In the genomic region with DNA sequence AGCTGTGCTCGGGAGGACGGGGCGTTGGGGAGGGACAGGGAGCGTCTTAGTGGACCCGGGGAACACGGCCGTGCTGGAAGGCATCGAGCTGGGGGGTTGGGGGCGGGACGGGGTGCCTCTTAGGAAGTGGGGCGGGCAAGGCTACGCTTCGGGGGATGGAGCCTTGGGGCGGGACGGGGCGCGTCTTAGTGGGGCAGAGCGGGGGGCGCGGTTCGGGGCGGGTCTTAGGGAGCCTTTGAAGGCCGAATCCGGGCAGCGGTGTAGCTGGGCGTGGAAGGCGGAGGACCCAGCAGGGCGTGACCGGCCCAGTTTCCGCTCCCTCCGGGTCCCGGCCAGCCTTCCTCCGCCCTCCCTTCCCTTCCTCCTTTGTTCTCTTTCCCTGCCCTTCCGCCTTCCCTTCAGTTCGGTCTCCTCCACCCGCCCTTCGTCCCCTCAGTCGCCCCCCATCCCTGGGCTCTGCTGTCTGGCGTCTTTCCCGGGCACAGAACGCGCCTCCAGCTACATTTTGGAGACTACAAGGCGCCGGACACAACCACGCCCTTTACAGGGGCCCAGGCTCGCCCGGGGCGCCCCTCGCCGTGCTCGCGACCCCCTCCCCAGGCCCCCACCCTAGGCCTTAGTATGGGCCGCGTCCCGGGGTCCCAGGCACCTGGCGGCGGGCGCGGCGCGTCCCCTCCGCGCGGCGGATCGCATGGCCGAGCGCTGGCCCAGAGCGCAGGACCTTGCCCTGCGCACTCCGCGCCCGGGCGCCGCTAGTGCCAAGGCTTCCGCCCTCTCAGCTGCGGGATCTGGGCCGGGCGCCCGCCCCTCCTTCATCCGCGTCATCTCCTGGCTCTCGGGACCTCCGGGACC, we compare ENCODE assay signal across 1 cellular context.
TF ChIP-seq lines count a peak whose summit lies in the region.

A gene with protein sequence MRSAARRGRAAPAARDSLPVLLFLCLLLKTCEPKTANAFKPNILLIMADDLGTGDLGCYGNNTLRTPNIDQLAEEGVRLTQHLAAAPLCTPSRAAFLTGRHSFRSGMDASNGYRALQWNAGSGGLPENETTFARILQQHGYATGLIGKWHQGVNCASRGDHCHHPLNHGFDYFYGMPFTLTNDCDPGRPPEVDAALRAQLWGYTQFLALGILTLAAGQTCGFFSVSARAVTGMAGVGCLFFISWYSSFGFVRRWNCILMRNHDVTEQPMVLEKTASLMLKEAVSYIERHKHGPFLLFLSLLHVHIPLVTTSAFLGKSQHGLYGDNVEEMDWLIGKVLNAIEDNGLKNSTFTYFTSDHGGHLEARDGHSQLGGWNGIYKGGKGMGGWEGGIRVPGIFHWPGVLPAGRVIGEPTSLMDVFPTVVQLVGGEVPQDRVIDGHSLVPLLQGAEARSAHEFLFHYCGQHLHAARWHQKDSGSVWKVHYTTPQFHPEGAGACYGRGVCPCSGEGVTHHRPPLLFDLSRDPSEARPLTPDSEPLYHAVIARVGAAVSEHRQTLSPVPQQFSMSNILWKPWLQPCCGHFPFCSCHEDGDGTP (minus strand): TSS at position 757 of the 852 bp plus-strand sequence. CDS start 64 bp downstream, at position 693.

TF ChIP-seq in endothelial cell of umbilical vein, 7 proteins besides CTCF, POLR2A, EP300 and RAD21:
- peak; percentile 77 for TF ChIP-seq POLR2AphosphoS5 (IDR thresholded peaks at IDR 0.05; ENCODE audit: insufficient read depth, low read depth, low read length)
- TF ChIP-seq JUN (IDR thresholded peaks at IDR 0.05; ENCODE audit: borderline replicate concordance, insufficient read depth, insufficient read length, low read depth): no peak
